12 cellular contexts compared by ENCODE assay signal in the genomic region with DNA sequence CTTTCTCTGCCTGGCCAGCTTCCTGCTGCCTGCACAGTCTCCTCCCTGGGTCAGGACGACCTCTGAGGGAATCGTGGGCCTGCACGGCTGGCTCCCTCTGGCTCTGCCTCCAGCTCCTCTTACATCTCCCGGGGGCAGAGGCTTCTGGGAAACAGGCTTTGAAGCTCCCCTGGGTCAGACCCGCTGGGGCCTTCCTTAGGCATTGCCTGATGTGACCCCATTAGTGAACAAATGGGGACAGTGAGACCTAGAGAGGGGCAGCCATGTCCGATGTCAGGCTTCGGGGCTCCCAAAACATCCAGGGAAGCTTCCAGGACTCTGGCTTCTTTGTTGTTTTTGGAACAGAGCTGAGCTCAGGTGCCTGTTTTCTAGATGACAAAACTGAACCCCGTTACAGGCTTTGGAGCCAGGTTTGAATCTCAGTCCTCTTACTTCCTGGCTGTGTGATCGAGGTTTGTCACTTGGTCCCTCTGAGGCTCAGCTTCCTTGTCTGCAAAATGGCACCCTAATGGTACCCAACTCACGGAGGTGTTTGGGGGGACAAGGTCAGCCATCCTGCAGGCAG.
DNase-seq lines count a peak whose midpoint lies in the region; ATAC-seq, FAIRE-seq and TF ChIP-seq lines count a peak whose summit lies in the region.
"Had no signal": no experiment of that assay in that cellular context is flagged by ENCODE, and none has a peak within 500 bp of the region (broad histone marks: within the 10 kb centered on the region; RNA-seq: fewer than 3 reads in every experiment).

No MANE protein-coding gene starts in this region.

- POLR2A ChIA-PET in HCT116 (lab: Charles Lee): interaction anchor here (0.9 to 2.6 kb wide), 8 partner anchors 8 to 94 kb away, joined by 3 to 11 read pairs (median 6); a partner anchor contains a TSS

- TF ChIP-seq CTCF in HCT116 (IDR thresholded peaks at IDR 0.05 in 2 of 3, conservative IDR thresholded peaks at IDR 0.05 in 1 of 3; ENCODE audit: borderline replicate concordance in 1 of 3, insufficient read depth in 1 of 3, low read depth in 2 of 3, low read length in 2 of 3) (no peak), hepatocyte (IDR thresholded peaks at IDR 0.05; ENCODE audit: poor library complexity) (no peak), smooth muscle cell (IDR thresholded peaks at IDR 0.05; ENCODE audit: borderline replicate concordance, insufficient read depth, poor library complexity, severe bottlenecking) (no peak), D721Med (IDR thresholded peaks at IDR 0.05; ENCODE audit: insufficient read depth, missing control alignments) (no peak)

- peak overlapping the region; percentile 48 for H3K4me3 Mint-ChIP-seq in activated T-helper 17 cell treated with anti-CD3 and anti-CD28 coated beads, Interleukin-2, amount 50 U/mL, for 72 hours
- H3K4me3 Mint-ChIP-seq in activated naive CD8-positive, alpha-beta T cell treated with anti-CD3 and anti-CD28 coated beads for 36 hours: no peak overlapping the region
- H3K4me3 Mint-ChIP-seq: T-helper 2 cell treated with Interferon-gamma antibody and Interleukin-4, amounts not matched to agents 5 μg/mL and 100 μg/mL, for 36 hours had no signal

- H3K4me2 ChIP-seq in HCT116 (ENCODE audit: low read length) (peak overlapping the region; percentile 76), hepatocyte (no peak overlapping the region), smooth muscle cell (peak overlapping the region; percentile 64)

- H3K27me3 ChIP-seq in HCT116 (ENCODE audit: insufficient read depth, low read length): no peaks in the 10 kb centered on the region
- no peaks in the 10 kb centered on the region for H3K27me3 ChIP-seq in hepatocyte
- no peaks in the 10 kb centered on the region for H3K27me3 ChIP-seq in smooth muscle cell (ENCODE audit: low read depth)

- peak overlapping the region; percentile 91 for H3K27ac ChIP-seq in HCT116 (ENCODE audit: low read depth, low read length)
- H3K27ac ChIP-seq in hepatocyte: peak overlapping the region; percentile 89
- H3K27ac ChIP-seq in smooth muscle cell (ENCODE audit: low read depth): peak overlapping the region; percentile 96

- H3K9me3 Mint-ChIP-seq in activated T-helper 17 cell treated with anti-CD3 and anti-CD28 coated beads, Interleukin-2, amount 50 U/mL, for 72 hours: no peaks in the 10 kb centered on the region
- H3K9me3 Mint-ChIP-seq in activated naive CD8-positive, alpha-beta T cell treated with anti-CD3 and anti-CD28 coated beads for 36 hours: no peaks in the 10 kb centered on the region
- H3K9me3 Mint-ChIP-seq: activated naive CD8-positive, alpha-beta T cell treated with anti-CD3 and anti-CD28 coated beads, Interleukin-2, amount 50 U/mL, for 24 hours; T-helper 2 cell treated with Interferon-gamma antibody and Interleukin-4, amounts not matched to agents 5 μg/mL and 100 μg/mL, for 36 hours had no signal

- peak overlapping the region; percentile 58 for H3K9ac ChIP-seq in HCT116 (ENCODE audit: low read length)
- H3K9ac ChIP-seq in smooth muscle cell (ENCODE audit: low read depth): peak overlapping the region; percentile 74

- H2AFZ ChIP-seq in HCT116 (ENCODE audit: low read depth, low read length, poor library complexity, severe bottlenecking) (peak overlapping the region; percentile 2), hepatocyte (peak overlapping the region; percentile 17), smooth muscle cell (ENCODE audit: low read depth) (peak overlapping the region; percentile 77)

- no peak for FAIRE-seq in D721Med (lab: Jason Lieb, UNC)

- ATAC-seq in HCT116 (peak; percentile 10; the same call in 1 of the 2 replicates), GM18502 (IDR thresholded peaks at IDR 0.05; ENCODE audit: poor library complexity, unreplicated experiment) (no peak)
- no peak for ATAC-seq in activated T-helper 17 cell treated with anti-CD3 and anti-CD28 coated beads, Interleukin-2, amount 50 U/mL, for 72 hours (replicated peaks)
- ATAC-seq: activated naive CD8-positive, alpha-beta T cell treated with anti-CD3 and anti-CD28 coated beads, Interleukin-2, amount 50 U/mL, for 24 hours had no signal

- WGBS in hepatocyte (ENCODE audit: low lambda C conversion rate, missing lambda C conversion rate): 69% methylated on average over 10 of the region's 10 CpGs
- 70% methylated on average over 10 of the region's 10 CpGs for WGBS in smooth muscle cell (ENCODE audit: low lambda C conversion rate)

- H3K4me1 ChIP-seq in HCT116 (ENCODE audit: control insufficient read depth in 1 of 2, insufficient read depth in 2 of 2, low read length in 2 of 2): peaks cover 49 to 68% of the 10 kb centered on the region in 2 experiments
- peaks cover 28% of the 10 kb centered on the region for H3K4me1 ChIP-seq in hepatocyte (ENCODE audit: insufficient read depth)
- H3K4me1 ChIP-seq in smooth muscle cell (ENCODE audit: low read depth): peaks cover 21% of the 10 kb centered on the region

- BruUV-seq in HCT116 (replicated peaks; lab: Mats Ljungman, UMichigan): TSS peak; percentile 75

- DNase-seq in HCT116 (ENCODE audit: low read depth, low spot score) (no peak), hepatocyte (ENCODE audit: low spot score) (no peak), smooth muscle cell (lab: John Stamatoyannopoulos, UW; ENCODE audit: unreplicated experiment) (no peak), D721Med (ENCODE audit: insufficient read length, low spot score) (no peak), NCI-H187 treated with DMSO at 0.1 percent for 48 hours (lab: John Stamatoyannopoulos, UW) (no peak)
- DNase-seq in activated naive CD8-positive, alpha-beta T cell treated with anti-CD3 and anti-CD28 coated beads for 36 hours: no peak
- DNase-seq: activated naive CD8-positive, alpha-beta T cell treated with anti-CD3 and anti-CD28 coated beads, Interleukin-2, amount 50 U/mL, for 24 hours; GDM1; NCI-H1694 had no signal

- H3K4me3 ChIP-seq in HCT116 (replicated peaks in 1 of 2; ENCODE audit: low read depth in 1 of 2, low read length in 2 of 2): no peak overlapping the region
- no peak overlapping the region for H3K4me3 ChIP-seq in hepatocyte
- no peak overlapping the region for H3K4me3 ChIP-seq in smooth muscle cell

- peak overlapping the region; percentile 84 for H3K27ac Mint-ChIP-seq in activated T-helper 17 cell treated with anti-CD3 and anti-CD28 coated beads, Interleukin-2, amount 50 U/mL, for 72 hours
- H3K27ac Mint-ChIP-seq in activated naive CD8-positive, alpha-beta T cell treated with anti-CD3 and anti-CD28 coated beads for 36 hours: no peak overlapping the region

- CTCF ChIA-PET in HCT116 (lab: Charles Lee): no interaction called here

- no peak for TF ChIP-seq POLR2A in HCT116 (IDR thresholded peaks at IDR 0.05; ENCODE audit: borderline replicate concordance, extremely low read depth, insufficient read depth, insufficient read length)

- RAD21 ChIA-PET in HCT116 (lab: Charles Lee; ENCODE audit: low non-redundant PET in 1 of 2, low total read pairs in 2 of 2, uncharacterized antibody in 2 of 2, unreplicated experiment in 2 of 2): no interaction called here

- H3K27me3 Mint-ChIP-seq in activated T-helper 17 cell treated with anti-CD3 and anti-CD28 coated beads, Interleukin-2, amount 50 U/mL, for 72 hours: peaks cover 29% of the 10 kb centered on the region
- peaks cover 3% of the 10 kb centered on the region for H3K27me3 Mint-ChIP-seq in activated naive CD8-positive, alpha-beta T cell treated with anti-CD3 and anti-CD28 coated beads for 36 hours

- H4K20me1 ChIP-seq in HCT116 (ENCODE audit: insufficient read depth) (no peaks in the 10 kb centered on the region), hepatocyte (ENCODE audit: insufficient read depth, poor library complexity, severe bottlenecking) (no peaks in the 10 kb centered on the region), smooth muscle cell (ENCODE audit: low read depth) (no peaks in the 10 kb centered on the region)

- H3K79me2 ChIP-seq in HCT116 (ENCODE audit: insufficient read depth, low read length) (no peaks in the 10 kb centered on the region), hepatocyte (no peaks in the 10 kb centered on the region), smooth muscle cell (ENCODE audit: low read depth) (no peaks in the 10 kb centered on the region)

- H3K36me3 Mint-ChIP-seq in activated T-helper 17 cell treated with anti-CD3 and anti-CD28 coated beads, Interleukin-2, amount 50 U/mL, for 72 hours (ENCODE audit: low read depth): no peaks in the 10 kb centered on the region
- no peaks in the 10 kb centered on the region for H3K36me3 Mint-ChIP-seq in activated naive CD8-positive, alpha-beta T cell treated with anti-CD3 and anti-CD28 coated beads for 36 hours

- H3K4me1 Mint-ChIP-seq in activated T-helper 17 cell treated with anti-CD3 and anti-CD28 coated beads, Interleukin-2, amount 50 U/mL, for 72 hours: peaks cover 19% of the 10 kb centered on the region
- H3K4me1 Mint-ChIP-seq in activated naive CD8-positive, alpha-beta T cell treated with anti-CD3 and anti-CD28 coated beads for 36 hours: no peaks in the 10 kb centered on the region

- H3K9me3 ChIP-seq in HCT116 (ENCODE audit: control insufficient read depth in 1 of 2, insufficient read depth in 1 of 2, low read depth in 1 of 2, low read length in 2 of 2): no peaks in the 10 kb centered on the region
- H3K9me3 ChIP-seq in hepatocyte (ENCODE audit: low read depth): no peaks in the 10 kb centered on the region
- no peaks in the 10 kb centered on the region for H3K9me3 ChIP-seq in smooth muscle cell (replicated peaks; ENCODE audit: low read depth)

- peaks cover 25% of the 10 kb centered on the region for H3F3A ChIP-seq in smooth muscle cell (ENCODE audit: low read depth)

- H3K36me3 ChIP-seq in HCT116 (ENCODE audit: control insufficient read depth in 1 of 2, insufficient read depth in 2 of 2, low read length in 2 of 2): no peaks in the 10 kb centered on the region
- no peaks in the 10 kb centered on the region for H3K36me3 ChIP-seq in hepatocyte (replicated peaks; ENCODE audit: insufficient read depth, low read depth)
- no peaks in the 10 kb centered on the region for H3K36me3 ChIP-seq in smooth muscle cell (ENCODE audit: low read depth)

- H3K9me2 ChIP-seq in HCT116 (ENCODE audit: insufficient read depth) (no peaks in the 10 kb centered on the region), hepatocyte (replicated peaks; ENCODE audit: insufficient read depth) (no peaks in the 10 kb centered on the region)

- intact Hi-C loops in HCT116 (cut with micrococcal nuclease): loop anchor here (5.0 kb wide), 1 partner anchor 93 kb away; a partner anchor contains a TSS

- TF ChIP-seq RAD21 in HCT116 (IDR thresholded peaks at IDR 0.05; ENCODE audit: low read depth): no peak

TF ChIP-seq in HCT116, 20 proteins besides CTCF, POLR2A, EP300 and RAD21 (continues in another document):
- no peak for TF ChIP-seq EGR1 (IDR thresholded peaks at IDR 0.05; ENCODE audit: low read depth)

Comparison
In these comparisons a context has a peak if more than half of its experiments do, and no peak if none do; other contexts are left out.
1. H2AFZ ChIP-seq: peak in every context shown above with its lines; median percentile 77 in smooth muscle cell; 17 in hepatocyte; 2 in HCT116.